24 cellular contexts compared by ENCODE assay signal in genomic region chr15:22969512-22969911, GRCh38.
"Had no signal": no experiment of that assay in that cellular context is flagged by ENCODE, and none has a peak within 500 bp of the region (broad histone marks: within the 10 kb centered on the region; RNA-seq: fewer than 3 reads in every experiment).

No MANE protein-coding gene starts in this region.

- H3K27me3 ChIP-seq: brain microvascular endothelial cell, colonic mucosa, esophagus squamous epithelium, gastroesophageal sphincter had no signal

- ATAC-seq: activated naive CD4-positive, alpha-beta T cell treated with anti-CD3 and anti-CD28 coated beads, Interleukin-2, amount 50 U/mL, for 72 hours; activated T-cell treated with anti-CD3 and anti-CD28 coated beads, Interleukin-2, amount 50 U/mL, for 72 hours; gastroesophageal sphincter had no signal

- H3K4me1 Mint-ChIP-seq: activated naive CD4-positive, alpha-beta T cell treated with anti-CD3 and anti-CD28 coated beads, Interleukin-2, amount 10 ng/mL, durations not matched to agents 7 days and 5 days had no signal

- DNase-seq: activated CD4-positive, alpha-beta memory T cell treated with anti-CD3 and anti-CD28 coated beads, Interleukin-2, amount 10 ng/mL, durations not matched to agents 7 days and 5 days; activated CD4-positive, alpha-beta T cell treated with anti-CD3 and anti-CD28 coated beads for 4 hours; activated CD4-positive, alpha-beta T cell treated with anti-CD3 and anti-CD28 coated beads, Interleukin-2, amount 10 ng/mL, durations not matched to agents 7 days and 5 days; activated CD4-positive, alpha-beta T cell treated with anti-CD3 and anti-CD28 coated beads, Interleukin-2, amount 50 U/mL, for 4 hours; activated CD4-positive, CD25-positive, alpha-beta regulatory T cell; activated CD4-positive, CD25-positive, alpha-beta regulatory T cell treated with anti-CD3 and anti-CD28 coated beads, Interleukin-2, amount 50 U/mL, for 72 hours; activated CD8-positive, alpha-beta memory T cell treated with anti-CD3 and anti-CD28 coated beads, Interleukin-2, amount 50 U/mL, for 48 hours; activated gamma-delta T cell; activated naive CD4-positive, alpha-beta T cell; activated naive CD4-positive, alpha-beta T cell treated with anti-CD3 and anti-CD28 coated beads, Interleukin-2, amount 10 ng/mL, durations not matched to agents 7 days and 5 days; activated naive CD8-positive, alpha-beta T cell treated with anti-CD3 and anti-CD28 coated beads, Interleukin-2, amount 10 ng/mL, durations not matched to agents 7 days and 5 days; activated T-cell treated with anti-CD3 and anti-CD28 coated beads for 4 hours; activated T-cell treated with anti-CD3 and anti-CD28 coated beads, Interleukin-2, amount 50 U/mL, for 24 hours; activated T-cell treated with anti-CD3 and anti-CD28 coated beads, Interleukin-2, amount 50 U/mL, for 72 hours; anterior cingulate cortex; brain microvascular endothelial cell; caudate nucleus; colonic mucosa; effector CD8-positive, alpha-beta T cell; esophagus squamous epithelium; foreskin melanocyte; T-helper 2 cell had no signal

- H3K36me3 Mint-ChIP-seq: activated naive CD4-positive, alpha-beta T cell treated with anti-CD3 and anti-CD28 coated beads, Interleukin-2, amount 10 ng/mL, durations not matched to agents 7 days and 5 days; activated naive CD8-positive, alpha-beta T cell treated with anti-CD3 and anti-CD28 coated beads, Interleukin-2, amount 10 ng/mL, durations not matched to agents 7 days and 5 days had no signal

- H3K4me3 Mint-ChIP-seq: activated CD4-positive, alpha-beta memory T cell treated with anti-CD3 and anti-CD28 coated beads, Interleukin-2, amount 10 ng/mL, durations not matched to agents 7 days and 5 days; activated CD4-positive, alpha-beta T cell treated with anti-CD3 and anti-CD28 coated beads, Interleukin-2, amount 10 ng/mL, durations not matched to agents 7 days and 5 days; activated naive CD4-positive, alpha-beta T cell treated with anti-CD3 and anti-CD28 coated beads, Interleukin-2, amount 10 ng/mL, durations not matched to agents 7 days and 5 days; activated naive CD8-positive, alpha-beta T cell treated with anti-CD3 and anti-CD28 coated beads, Interleukin-2, amount 10 ng/mL, durations not matched to agents 7 days and 5 days; activated T-cell treated with anti-CD3 and anti-CD28 coated beads, Interleukin-2, amount 50 U/mL, for 24 hours; activated T-cell treated with anti-CD3 and anti-CD28 coated beads, Interleukin-2, amount 50 U/mL, for 72 hours had no signal

- H3K27ac ChIP-seq: colonic mucosa, gastroesophageal sphincter had no signal

- H3K27me3 Mint-ChIP-seq: activated CD4-positive, alpha-beta memory T cell treated with anti-CD3 and anti-CD28 coated beads, Interleukin-2, amount 10 ng/mL, durations not matched to agents 7 days and 5 days; activated naive CD8-positive, alpha-beta T cell treated with anti-CD3 and anti-CD28 coated beads, Interleukin-2, amount 10 ng/mL, durations not matched to agents 7 days and 5 days; activated T-cell treated with anti-CD3 and anti-CD28 coated beads, Interleukin-2, amount 50 U/mL, for 24 hours had no signal

- H3K9me3 ChIP-seq: colonic mucosa, esophagus squamous epithelium, gastroesophageal sphincter had no signal

- H3K9me3 Mint-ChIP-seq: activated CD4-positive, alpha-beta memory T cell treated with anti-CD3 and anti-CD28 coated beads, Interleukin-2, amount 10 ng/mL, durations not matched to agents 7 days and 5 days; activated CD4-positive, alpha-beta T cell treated with anti-CD3 and anti-CD28 coated beads, Interleukin-2, amount 10 ng/mL, durations not matched to agents 7 days and 5 days; activated naive CD8-positive, alpha-beta T cell treated with anti-CD3 and anti-CD28 coated beads, Interleukin-2, amount 10 ng/mL, durations not matched to agents 7 days and 5 days had no signal

- H3K4me1 ChIP-seq: colonic mucosa had no signal

- H3K36me3 ChIP-seq: brain microvascular endothelial cell, colonic mucosa, esophagus squamous epithelium, gastroesophageal sphincter had no signal

- H3K4me3 ChIP-seq: colonic mucosa, esophagus squamous epithelium, gastroesophageal sphincter had no signal

- H3K27ac Mint-ChIP-seq: activated CD4-positive, alpha-beta memory T cell treated with anti-CD3 and anti-CD28 coated beads, Interleukin-2, amount 10 ng/mL, durations not matched to agents 7 days and 5 days; activated CD4-positive, alpha-beta T cell treated with anti-CD3 and anti-CD28 coated beads, Interleukin-2, amount 10 ng/mL, durations not matched to agents 7 days and 5 days; activated naive CD4-positive, alpha-beta T cell treated with anti-CD3 and anti-CD28 coated beads, Interleukin-2, amount 10 ng/mL, durations not matched to agents 7 days and 5 days; activated naive CD4-positive, alpha-beta T cell treated with anti-CD3 and anti-CD28 coated beads, Interleukin-2, amount 50 U/mL, for 72 hours; activated naive CD8-positive, alpha-beta T cell treated with anti-CD3 and anti-CD28 coated beads, Interleukin-2, amount 10 ng/mL, durations not matched to agents 7 days and 5 days; activated T-cell treated with anti-CD3 and anti-CD28 coated beads, Interleukin-2, amount 50 U/mL, for 24 hours; activated T-cell treated with anti-CD3 and anti-CD28 coated beads, Interleukin-2, amount 50 U/mL, for 72 hours had no signal
